9 cellular contexts compared by ENCODE assay signal in genomic region chr19:8610041-8610927, GRCh38. TPM values are rescaled to one million over a fixed set of nuclear protein-coding genes. Genes with fewer than 3 reads are reported as not detected.
A peak's percentile ranks its signal among the peaks of the same experiment; 100 is the strongest.
DNase-seq lines count a peak whose midpoint lies in the region; ATAC-seq, FAIRE-seq and TF ChIP-seq lines count a peak whose summit lies in the region.
"Had no signal": no experiment of that assay in that cellular context is flagged by ENCODE, and none has a peak within 500 bp of the region (broad histone marks: within the 10 kb centered on the region; RNA-seq: fewer than 3 reads in every experiment).

Gene ADAMTS10, minus strand, starts transcription at chr19:8610715. Its CDS starts 5,005 bp downstream, at chr19:8605710.

- H3K9me3 ChIP-seq in KOPT-K1 (ENCODE audit: insufficient read depth, low read length, poor library complexity, severe bottlenecking) (no peaks in the 10 kb centered on the region), pancreas (no peaks in the 10 kb centered on the region)

- H3K9me3 Mint-ChIP-seq in glutamatergic neuron (ENCODE audit: unreplicated experiment), result peaks cover 23% of the 10 kb centered on the region

- H3K4me3 ChIP-seq in ACC112 (ENCODE audit: low read depth, low read length) (peak within 1 kb of the TSS; percentile 94), pancreas (peak within 1 kb of the TSS; percentile 26 to 48 (median 36))

- H2AFZ ChIP-seq in ACC112 (ENCODE audit: low read length, unreplicated experiment), result peak within 1 kb of the TSS; percentile 75

- H3K27me3 ChIP-seq in ACC112 (ENCODE audit: insufficient read depth, low read length) (no peaks in the 10 kb centered on the region), pancreas (no peaks in the 10 kb centered on the region)

- no peaks in the 10 kb centered on the region for H3K79me2 ChIP-seq in ACC112 (ENCODE audit: control insufficient read depth, insufficient read depth, low read length, unreplicated experiment)

- H3K4me3 Mint-ChIP-seq in glutamatergic neuron (ENCODE audit: unreplicated experiment), result peak within 1 kb of the TSS; percentile 98

- 2 to 5% methylated on average over 31 to 74 of the region's 74 CpGs for WGBS in pancreas, 2 donors

- ATAC-seq in pancreas, result peak; percentile 8 to 39 (median 26)
- no peak for ATAC-seq in GM19455 (IDR thresholded peaks at IDR 0.05; ENCODE audit: unreplicated experiment)

- H3K36me3 ChIP-seq in ACC112 (ENCODE audit: insufficient read depth, low read length), result no peaks in the 10 kb centered on the region
- peaks cover 1% of the 10 kb centered on the region; the same call in 1 of the 2 replicates for H3K36me3 ChIP-seq in KOPT-K1 (ENCODE audit: insufficient read depth, low read length)
- no peaks in the 10 kb centered on the region for H3K36me3 ChIP-seq in pancreas

- H3K27ac Mint-ChIP-seq in glutamatergic neuron (ENCODE audit: unreplicated experiment), result peak within 1 kb of the TSS; percentile 98

- TF ChIP-seq CTCF in glutamatergic neuron (IDR thresholded peaks at IDR 0.05; ENCODE audit: partially characterized antibody, unreplicated experiment) (no peak), pancreas (IDR thresholded peaks at IDR 0.05) (no peak)

- TF ChIP-seq POLR2A in GM12892 (IDR thresholded peaks at IDR 0.05; ENCODE audit: low read depth, low read length), result no peak

- H3K4me1 ChIP-seq in ACC112 (ENCODE audit: control insufficient read depth, insufficient read depth, low read length, unreplicated experiment) (peaks cover 15% of the 10 kb centered on the region), pancreas (no peaks in the 10 kb centered on the region)

- H3K27me3 Mint-ChIP-seq in glutamatergic neuron (ENCODE audit: unreplicated experiment), result peaks cover 14% of the 10 kb centered on the region

- peak; percentile 55 for DNase-seq in activated gamma-delta T cell (lab: John Stamatoyannopoulos, UW)
- DNase-seq in glutamatergic neuron, result peak; percentile 61
- peak in 3 of 6 donors; percentile 25 to 71 (median 48) for DNase-seq in pancreas
- DNase-seq in A172 (ENCODE audit: low spot score), result no peak
- no peak for DNase-seq in GM12892 (ENCODE audit: insufficient read length)

- no peak for FAIRE-seq in pancreas (lab: Jason Lieb, UNC)
- no peak for FAIRE-seq in GM12892 (lab: Jason Lieb, UNC)
- FAIRE-seq: colon had no signal

- H3K4me1 Mint-ChIP-seq in glutamatergic neuron (ENCODE audit: low read depth, unreplicated experiment), result peaks cover 9% of the 10 kb centered on the region

- H3K36me3 Mint-ChIP-seq in glutamatergic neuron (ENCODE audit: unreplicated experiment), result peaks cover 6% of the 10 kb centered on the region

- H3K27ac ChIP-seq in ACC112 (ENCODE audit: low read depth, low read length) (no peak within 1 kb of the TSS), KOPT-K1 (ENCODE audit: low read depth, low read length, poor library complexity, severe bottlenecking) (peak within 1 kb of the TSS; percentile 67), pancreas (peak within 1 kb of the TSS; percentile 42 to 78 (median 64))

- intact Hi-C loops in pancreas (cut with DNase I), result no loop called here

RNA-seq across cellular contexts. Expression of gene ADAMTS10, which starts in this region (rescaled TPM):
- 87.6 TPM for total RNA-seq in glutamatergic neuron (ENCODE audit: unreplicated experiment)
- total RNA-seq in pancreas, result 10 to 100 TPM in 4 of 6 donors, 1 to 10 TPM in 2; 6.7 to 45.2 (median 15.7) TPM
- polyA plus RNA-seq in pancreas, result 100 to 1,000 TPM in 1 of 2 donors, 10 to 100 TPM in 1; 46.6 to 106 TPM
- 7.7 and 8.1 TPM in 2 replicates for total RNA-seq in A172 (2014; rRNA removed; shearing (Covaris generic))
- 0.64 TPM for polyA plus RNA-seq in GM12892 (2012; ENCODE audit: missing spikeins)

Comparison
In these comparisons a context has a peak if more than half of its experiments do, and no peak if none do; other contexts are left out.
1. DNase-seq: peak in activated gamma-delta T cell (single experiment) and glutamatergic neuron (single experiment); none in A172 (single experiment) and GM12892 (single experiment).